Comparison of ENCODE assay signal across 7 cellular contexts in genomic region chr22:50628543-50629134, GRCh38. TPM values are rescaled to one million over a fixed set of nuclear protein-coding genes. Genes with fewer than 3 reads are reported as not detected.
DNase-seq lines count a peak whose midpoint lies in the region; ATAC-seq lines count a peak whose summit lies in the region.

No MANE protein-coding gene starts in this region.

- no peaks in the 10 kb centered on the region for H3K9me3 ChIP-seq in iPS-20b (ENCODE audit: insufficient read depth, low read depth, low read length)

- intact Hi-C loops in activated T-helper 1 cell treated with anti-CD3 and anti-CD28 coated beads, Interleukin-12 subunit alpha, Interleukin-12 subunit beta, Interleukin-2, Interleukin-4 antibody, amounts not matched to agents 30 ng/mL and 10 ng/mL and 1 ng/mL, durations not matched to agents 14 hours and 24 hours and 36 hours (cut with micrococcal nuclease), result loop anchor here (1.0 to 5.0 kb wide), 6 partner anchors 8 to 286 kb away; partner anchors contain the start of genes CHKB, NCAPH2 and SHANK3

- ATAC-seq in HG02642 (IDR thresholded peaks at IDR 0.05; ENCODE audit: poor library complexity, unreplicated experiment) (peak; percentile 4), GM21786 (IDR thresholded peaks at IDR 0.05; ENCODE audit: unreplicated experiment) (no peak)

- H3K9ac ChIP-seq in iPS-20b (ENCODE audit: low read depth, low read length), result peak overlapping the region; percentile 69; the same call in 1 of the 2 replicates

- H3K27ac ChIP-seq in iPS-20b (ENCODE audit: low read length) (no peak overlapping the region), temporal lobe (ENCODE audit: low read depth, low read length) (peak overlapping the region; percentile 10)

- peak overlapping the region; percentile 91 for H3K4me3 Mint-ChIP-seq in activated T-helper 1 cell treated with anti-CD3 and anti-CD28 coated beads, Interleukin-12 subunit alpha, Interleukin-12 subunit beta, Interleukin-2, Interleukin-4 antibody, amounts not matched to agents 30 ng/mL and 10 ng/mL and 1 ng/mL, durations not matched to agents 14 hours and 24 hours and 36 hours

- H3K27me3 ChIP-seq in iPS-20b (ENCODE audit: insufficient read depth, low read length), result peaks cover 6% of the 10 kb centered on the region

- H3K27ac Mint-ChIP-seq in activated T-helper 1 cell treated with anti-CD3 and anti-CD28 coated beads, Interleukin-12 subunit alpha, Interleukin-12 subunit beta, Interleukin-2, Interleukin-4 antibody, amounts not matched to agents 30 ng/mL and 10 ng/mL and 1 ng/mL, durations not matched to agents 14 hours and 24 hours and 36 hours, result peak overlapping the region; percentile 18

- H3K4me1 ChIP-seq in iPS-20b (ENCODE audit: insufficient read depth, low read length), result peaks cover 6% of the 10 kb centered on the region; the same call in 1 of the 2 replicates

- H3K36me3 ChIP-seq in iPS-20b (ENCODE audit: insufficient read depth, low read depth, low read length), result no peaks in the 10 kb centered on the region

- H3K36me3 Mint-ChIP-seq in activated T-helper 1 cell treated with anti-CD3 and anti-CD28 coated beads, Interleukin-12 subunit alpha, Interleukin-12 subunit beta, Interleukin-2, Interleukin-4 antibody, amounts not matched to agents 30 ng/mL and 10 ng/mL and 1 ng/mL, durations not matched to agents 14 hours and 24 hours and 36 hours (ENCODE audit: low read depth), result peaks cover 8% of the 10 kb centered on the region

- H3K4me1 Mint-ChIP-seq in activated T-helper 1 cell treated with anti-CD3 and anti-CD28 coated beads, Interleukin-12 subunit alpha, Interleukin-12 subunit beta, Interleukin-2, Interleukin-4 antibody, amounts not matched to agents 30 ng/mL and 10 ng/mL and 1 ng/mL, durations not matched to agents 14 hours and 24 hours and 36 hours (ENCODE audit: low read depth), result peaks cover 14% of the 10 kb centered on the region

- no peak for DNase-seq in activated T-helper 1 cell treated with anti-CD3 and anti-CD28 coated beads, Interleukin-12 subunit alpha, Interleukin-12 subunit beta, Interleukin-2, Interleukin-4 antibody, amounts not matched to agents 30 ng/mL and 10 ng/mL and 1 ng/mL, durations not matched to agents 14 hours and 24 hours and 36 hours (ENCODE audit: low spot score)
- DNase-seq in dedifferentiated amniotic fluid mesenchymal stem cell (ENCODE audit: extremely low spot score) (no peak), NCI-H526 treated with DMSO at 0.1 percent for 48 hours (lab: John Stamatoyannopoulos, UW) (no peak)

- peak overlapping the region; percentile 77 for H3K4me3 ChIP-seq in iPS-20b (ENCODE audit: low read length)

- H3K27me3 Mint-ChIP-seq in activated T-helper 1 cell treated with anti-CD3 and anti-CD28 coated beads, Interleukin-12 subunit alpha, Interleukin-12 subunit beta, Interleukin-2, Interleukin-4 antibody, amounts not matched to agents 30 ng/mL and 10 ng/mL and 1 ng/mL, durations not matched to agents 14 hours and 24 hours and 36 hours (ENCODE audit: insufficient read depth), result peaks cover 2% of the 10 kb centered on the region

- no peaks in the 10 kb centered on the region for H3K9me3 Mint-ChIP-seq in activated T-helper 1 cell treated with anti-CD3 and anti-CD28 coated beads, Interleukin-12 subunit alpha, Interleukin-12 subunit beta, Interleukin-2, Interleukin-4 antibody, amounts not matched to agents 30 ng/mL and 10 ng/mL and 1 ng/mL, durations not matched to agents 14 hours and 24 hours and 36 hours

RNA-seq across cellular contexts. Expression of gene ARSA, which starts 0.7 kb away (rescaled TPM):
- total RNA-seq in activated T-helper 1 cell treated with anti-CD3 and anti-CD28 coated beads, Interleukin-12 subunit alpha, Interleukin-12 subunit beta, Interleukin-2, Interleukin-4 antibody, amounts not matched to agents 30 ng/mL and 10 ng/mL and 1 ng/mL, durations not matched to agents 14 hours and 24 hours and 36 hours, result 26.2 and 27.3 TPM in 2 replicates
- 6.6 TPM for total RNA-seq in temporal lobe

RNA-seq across cellular contexts. Expression of gene MAPK8IP2, which starts 28.0 kb away (rescaled TPM):
- total RNA-seq in activated T-helper 1 cell treated with anti-CD3 and anti-CD28 coated beads, Interleukin-12 subunit alpha, Interleukin-12 subunit beta, Interleukin-2, Interleukin-4 antibody, amounts not matched to agents 30 ng/mL and 10 ng/mL and 1 ng/mL, durations not matched to agents 14 hours and 24 hours and 36 hours, result 0.08 and 0.17 TPM in 2 replicates
- 70.3 TPM for total RNA-seq in temporal lobe

RNA-seq across cellular contexts. Expression of gene SHANK3, which starts 44.0 kb away (rescaled TPM):
- 0.05 and 0.10 TPM in 2 replicates for total RNA-seq in activated T-helper 1 cell treated with anti-CD3 and anti-CD28 coated beads, Interleukin-12 subunit alpha, Interleukin-12 subunit beta, Interleukin-2, Interleukin-4 antibody, amounts not matched to agents 30 ng/mL and 10 ng/mL and 1 ng/mL, durations not matched to agents 14 hours and 24 hours and 36 hours
- total RNA-seq in temporal lobe, result 5.9 TPM

RNA-seq across cellular contexts. Expression of gene CHKB, which starts 46.0 kb away (rescaled TPM):
- total RNA-seq in activated T-helper 1 cell treated with anti-CD3 and anti-CD28 coated beads, Interleukin-12 subunit alpha, Interleukin-12 subunit beta, Interleukin-2, Interleukin-4 antibody, amounts not matched to agents 30 ng/mL and 10 ng/mL and 1 ng/mL, durations not matched to agents 14 hours and 24 hours and 36 hours, result 81.0 and 88.7 TPM in 2 replicates
- total RNA-seq in temporal lobe, result 23.8 TPM

RNA-seq across cellular contexts. Expression of gene CPT1B, which starts 50.4 kb away (rescaled TPM):
- 65.6 and 68.2 TPM in 2 replicates for total RNA-seq in activated T-helper 1 cell treated with anti-CD3 and anti-CD28 coated beads, Interleukin-12 subunit alpha, Interleukin-12 subunit beta, Interleukin-2, Interleukin-4 antibody, amounts not matched to agents 30 ng/mL and 10 ng/mL and 1 ng/mL, durations not matched to agents 14 hours and 24 hours and 36 hours
- 3.4 TPM for total RNA-seq in temporal lobe

Comparison
In these comparisons a context has a peak if more than half of its experiments do, and no peak if none do; other contexts are left out.
1. RNA of gene MAPK8IP2, which starts 28.0 kb away (total RNA-seq): 70.3 TPM in temporal lobe (single experiment); 0.08 to 0.17 TPM in activated T-helper 1 cell treated with anti-CD3 and anti-CD28 coated beads, Interleukin-12 subunit alpha, Interleukin-12 subunit beta, Interleukin-2, Interleukin-4 antibody, amounts not matched to agents 30 ng/mL and 10 ng/mL and 1 ng/mL, durations not matched to agents 14 hours and 24 hours and 36 hours; every median in the first group is over 10 times any median in the second.